In the genomic region with DNA sequence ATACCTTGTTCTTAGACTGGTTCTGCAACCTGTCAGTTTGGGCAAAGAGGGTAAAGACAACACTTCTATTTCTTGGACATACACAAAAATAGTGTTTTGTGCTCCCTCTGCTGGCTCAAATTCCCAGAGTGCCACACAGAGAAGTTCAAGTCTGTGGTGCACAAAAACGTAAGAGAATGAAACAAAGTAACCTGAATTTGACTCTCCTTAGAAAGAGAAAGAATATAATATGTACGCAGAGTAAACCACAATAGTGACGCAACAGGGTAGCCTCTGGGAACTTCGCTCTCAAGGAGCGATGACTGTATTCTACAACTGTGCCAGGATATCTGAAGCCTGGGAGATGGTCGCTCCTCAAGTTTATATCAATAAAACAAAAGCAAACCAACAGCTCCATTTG, we compare ENCODE assay signal across 10 cellular contexts. TPM values are rescaled to one million over a fixed set of nuclear protein-coding genes. Genes with fewer than 3 reads are reported as not detected.
DNase-seq lines count a peak whose midpoint lies in the region; ATAC-seq and TF ChIP-seq lines count a peak whose summit lies in the region.
"Had no signal": no experiment of that assay in that cellular context is flagged by ENCODE, and none has a peak within 500 bp of the region (broad histone marks: within the 10 kb centered on the region; RNA-seq: fewer than 3 reads in every experiment).

No MANE protein-coding gene starts in this region.

- DNase-seq in Daoy (ENCODE audit: low read depth) (peak; percentile 79), Kasumi-1 (lab: John Stamatoyannopoulos, UW) (peak; percentile 23 to 47), astrocyte of the spinal cord (ENCODE audit: low read depth, low spot score) (peak; percentile 97), myocyte (ENCODE audit: low read depth) (peak; percentile 64), coronary artery (ENCODE audit: low spot score) (no peak), DMS79 (lab: John Stamatoyannopoulos, UW) (no peak)
- DNase-seq: activated CD4-positive, CD25-positive, alpha-beta regulatory T cell had no signal

- no peak for ATAC-seq in GM18867 (IDR thresholded peaks at IDR 0.05; ENCODE audit: unreplicated experiment)
- no peak for ATAC-seq in GM21515 (IDR thresholded peaks at IDR 0.05; ENCODE audit: unreplicated experiment)
- ATAC-seq: gastroesophageal sphincter had no signal

- H3K4me3 ChIP-seq in astrocyte of the spinal cord (ENCODE audit: low read depth, low read length) (no peak overlapping the region), coronary artery (no peak overlapping the region)
- H3K4me3 ChIP-seq: gastroesophageal sphincter had no signal

- no peak overlapping the region for H3K27ac ChIP-seq in coronary artery
- H3K27ac ChIP-seq: gastroesophageal sphincter had no signal

- TF ChIP-seq CTCF in astrocyte of the spinal cord (IDR thresholded peaks at IDR 0.05; ENCODE audit: low read depth, low read length) = peak; percentile 69
- no peak for TF ChIP-seq CTCF in coronary artery (IDR thresholded peaks at IDR 0.05)

- in situ Hi-C loops in astrocyte of the spinal cord (cut with HindIII; ENCODE audit: low sequenced_read_pairs) = no loop called here

RNA-seq across cellular contexts. Expression of gene DDX31, which starts 18.5 kb away (rescaled TPM):
- total RNA-seq in Daoy (2014; rRNA removed; shearing (Covaris generic)) = 27.3 and 32.6 TPM in 2 replicates
- total RNA-seq in myocyte = 13.7 and 14.3 TPM in 2 replicates
- 11.1 TPM for polyA plus RNA-seq in myocyte (2012)

RNA-seq across cellular contexts. Expression of gene GTF3C4, which starts 19.0 kb away (rescaled TPM):
- total RNA-seq in Daoy (2014; rRNA removed; shearing (Covaris generic)) = 23.1 and 23.2 TPM in 2 replicates
- 13.7 and 13.9 TPM in 2 replicates for total RNA-seq in myocyte
- polyA plus RNA-seq in myocyte (2012) = 7.4 TPM

Comparison
In these comparisons a context has a peak if more than half of its experiments do, and no peak if none do; other contexts are left out.
1. DNase-seq: peak in Daoy (single experiment), Kasumi-1 (2 of 2), astrocyte of the spinal cord (single experiment) and myocyte (single experiment); none in coronary artery (single experiment) and DMS79 (single experiment).